16 cellular contexts compared by ENCODE assay signal in the genomic region with DNA sequence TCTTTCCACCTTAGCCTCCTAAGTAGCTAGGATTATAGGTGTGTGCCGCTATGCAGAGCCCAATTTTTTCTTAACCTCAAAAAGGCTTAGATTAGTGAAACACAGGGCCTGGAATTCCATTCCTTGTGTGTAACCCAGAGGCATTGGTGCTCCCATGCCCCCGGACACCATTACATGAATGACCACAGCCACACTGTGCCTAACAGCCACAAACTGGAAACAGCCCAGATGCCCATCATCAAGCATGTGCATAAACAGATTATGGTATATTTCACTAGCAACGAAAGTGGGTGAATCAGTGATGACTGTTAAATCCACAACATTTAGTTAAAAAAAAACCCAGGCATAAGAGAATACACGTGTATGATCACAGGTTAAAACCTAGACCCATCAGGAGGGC. TPM values are rescaled to one million over a fixed set of nuclear protein-coding genes. Genes with fewer than 3 reads are reported as not detected.
"Had no signal": no experiment of that assay in that cellular context is flagged by ENCODE, and none has a peak within 500 bp of the region (broad histone marks: within the 10 kb centered on the region; RNA-seq: fewer than 3 reads in every experiment).

No MANE protein-coding gene starts in this region.

- H3K9me3 Mint-ChIP-seq: activated T-cell treated with anti-CD3 and anti-CD28 coated beads, Interleukin-2, amount 50 U/mL, for 4 hours had no signal

- H3K36me3 ChIP-seq: esophagus squamous epithelium, thyroid gland had no signal

- H3K27me3 ChIP-seq: thyroid gland had no signal

- H3K27ac Mint-ChIP-seq: activated CD8-positive, alpha-beta memory T cell treated with anti-CD3 and anti-CD28 coated beads, Interleukin-2, amount 10 ng/mL, durations not matched to agents 7 days and 5 days; activated naive CD8-positive, alpha-beta T cell had no signal

- H3K79me2 ChIP-seq: parathyroid adenoma had no signal

- H3K4me3 ChIP-seq: skin epidermis, thyroid gland had no signal

- H3K4me1 ChIP-seq: esophagus squamous epithelium, parathyroid adenoma had no signal

- DNase-seq: activated CD4-positive, alpha-beta T cell treated with anti-CD3 and anti-CD28 coated beads, Interleukin-2, amount 50 U/mL, for 4 hours; activated CD8-positive, alpha-beta memory T cell treated with anti-CD3 and anti-CD28 coated beads, Interleukin-2, amount 10 ng/mL, durations not matched to agents 7 days and 5 days; activated gamma-delta T cell; activated T-cell treated with anti-CD3 and anti-CD28 coated beads, Interleukin-2, amount 50 U/mL, for 4 hours; esophagus squamous epithelium; left ventricle myocardium superior; mesendoderm; retina; T-helper 2 cell; thyroid gland had no signal

- H3K36me3 Mint-ChIP-seq: activated CD8-positive, alpha-beta memory T cell treated with anti-CD3 and anti-CD28 coated beads, Interleukin-2, amount 10 ng/mL, durations not matched to agents 7 days and 5 days; activated naive CD8-positive, alpha-beta T cell had no signal

- H3K9me3 ChIP-seq: esophagus squamous epithelium, thyroid gland had no signal

- ATAC-seq: activated CD8-positive, alpha-beta memory T cell treated with anti-CD3 and anti-CD28 coated beads, Interleukin-2, amount 10 ng/mL, durations not matched to agents 7 days and 5 days; activated T-cell treated with anti-CD3 and anti-CD28 coated beads, Interleukin-2, amount 50 U/mL, for 4 hours had no signal

- H3K27ac ChIP-seq: esophagus squamous epithelium, parathyroid adenoma, skin epidermis, thyroid gland had no signal

- H3K4me3 Mint-ChIP-seq: activated CD8-positive, alpha-beta memory T cell treated with anti-CD3 and anti-CD28 coated beads, Interleukin-2, amount 10 ng/mL, durations not matched to agents 7 days and 5 days; activated naive CD8-positive, alpha-beta T cell; activated T-cell treated with anti-CD3 and anti-CD28 coated beads, Interleukin-2, amount 50 U/mL, for 4 hours had no signal

RNA-seq across cellular contexts. Expression of gene ADAM30, which starts 24.4 kb away (rescaled TPM):
- total RNA-seq: activated CD8-positive, alpha-beta memory T cell treated with anti-CD3 and anti-CD28 coated beads, Interleukin-2, amount 10 ng/mL, durations not matched to agents 7 days and 5 days; activated T-cell treated with anti-CD3 and anti-CD28 coated beads, Interleukin-2, amount 50 U/mL, for 4 hours; esophagus squamous epithelium; frontal cortex; kidney epithelial cell; left ventricle myocardium superior had no signal
- polyA plus RNA-seq: neural cell had no signal
